Comparison of ENCODE assay signal across 8 cellular contexts in genomic region chr6:2196079-2196679, GRCh38. TPM values are rescaled to one million over a fixed set of nuclear protein-coding genes. Genes with fewer than 3 reads are reported as not detected.
A peak's percentile ranks its signal among the peaks of the same experiment; 100 is the strongest.
DNase-seq lines count a peak whose midpoint lies in the region; ATAC-seq and TF ChIP-seq lines count a peak whose summit lies in the region.

No MANE protein-coding gene starts in this region.

- H3K9me3 Mint-ChIP-seq in stimulated activated memory B cell treated with anti-CD40 and anti-IgM and Interleukin-4, amounts not matched to agents 10 μg/mL and 1 μg/mL and 100 μg/mL, for 72 hours, result no peaks in the 10 kb centered on the region

- peaks cover 11% of the 10 kb centered on the region for H3K4me1 Mint-ChIP-seq in stimulated activated memory B cell treated with anti-CD40 and anti-IgM and Interleukin-4, amounts not matched to agents 10 μg/mL and 1 μg/mL and 100 μg/mL, for 72 hours

- H3K27me3 ChIP-seq in RWPE2 (ENCODE audit: insufficient read depth, poor library complexity, severe bottlenecking), result no peaks in the 10 kb centered on the region
- H3K27me3 ChIP-seq in lung (ENCODE audit: control insufficient read depth, insufficient read depth), result no peaks in the 10 kb centered on the region

- in situ Hi-C loops in ACHN (cut with HindIII; ENCODE audit: low pct_ligation_motif_present, low pct_unique_long_range_greater_than_20kb, low sequenced_read_pairs), result no loop called here

- no peaks in the 10 kb centered on the region for H3K9me3 ChIP-seq in RWPE2 (ENCODE audit: severe bottlenecking)
- H3K9me3 ChIP-seq in lung (ENCODE audit: control insufficient read depth in 2 of 2, insufficient read depth in 1 of 2, low read length in 1 of 2), result peaks cover 0 to 4% of the 10 kb centered on the region in 2 donors

- DNase-seq in ACHN (peak; percentile 64), GM03348 (ENCODE audit: low spot score) (peak; percentile 54), LNCaP clone FGC (ENCODE audit: low read depth) (peak; percentile 33), RWPE2 (ENCODE audit: low spot score) (no peak), dermis blood vessel endothelial cell (peak; percentile 86), lung (ENCODE audit: low spot score) (no peak)

- H3K4me1 ChIP-seq in RWPE2 (ENCODE audit: insufficient read depth, poor library complexity, severe bottlenecking) (no peaks in the 10 kb centered on the region), lung (ENCODE audit: control insufficient read depth in 2 of 2, insufficient read depth in 2 of 2, low read length in 2 of 2) (no peaks in the 10 kb centered on the region)

- no peak overlapping the region for H3K27ac ChIP-seq in RWPE2 (ENCODE audit: poor library complexity, severe bottlenecking)
- no peak overlapping the region for H3K27ac ChIP-seq in lung (ENCODE audit: low read depth in 1 of 2, low read length in 1 of 2)

- no peak overlapping the region for H3K4me3 Mint-ChIP-seq in stimulated activated memory B cell treated with anti-CD40 and anti-IgM and Interleukin-4, amounts not matched to agents 10 μg/mL and 1 μg/mL and 100 μg/mL, for 72 hours

- H3K4me3 ChIP-seq in LNCaP clone FGC (ENCODE audit: low read depth, low read length) (no peak overlapping the region), RWPE2 (ENCODE audit: severe bottlenecking) (no peak overlapping the region), lung (no peak overlapping the region)

- peaks cover 6% of the 10 kb centered on the region for H3K36me3 Mint-ChIP-seq in stimulated activated memory B cell treated with anti-CD40 and anti-IgM and Interleukin-4, amounts not matched to agents 10 μg/mL and 1 μg/mL and 100 μg/mL, for 72 hours

- no peaks in the 10 kb centered on the region for H3K36me3 ChIP-seq in RWPE2 (ENCODE audit: low read depth)
- H3K36me3 ChIP-seq in lung (ENCODE audit: control insufficient read depth in 2 of 2, insufficient read depth in 2 of 2, low read length in 2 of 2), result no peaks in the 10 kb centered on the region

- no peak overlapping the region for H3K27ac Mint-ChIP-seq in stimulated activated memory B cell treated with anti-CD40 and anti-IgM and Interleukin-4, amounts not matched to agents 10 μg/mL and 1 μg/mL and 100 μg/mL, for 72 hours

- ATAC-seq in RWPE2 (ENCODE audit: low read depth), result peak; percentile 70
- peak; percentile 63 for ATAC-seq in lung (ENCODE audit: insufficient read depth, low FRiP score)
- ATAC-seq in HG03469 (IDR thresholded peaks at IDR 0.05; ENCODE audit: unreplicated experiment), result no peak
- ATAC-seq in stimulated activated memory B cell treated with anti-CD40 and anti-IgM and Interleukin-4, amounts not matched to agents 10 μg/mL and 1 μg/mL and 100 μg/mL, for 72 hours, result no peak

- 7 to 11% methylated on average over 1 of the region's 1 CpG for WGBS in lung, 2 donors

- no peaks in the 10 kb centered on the region for H3K27me3 Mint-ChIP-seq in stimulated activated memory B cell treated with anti-CD40 and anti-IgM and Interleukin-4, amounts not matched to agents 10 μg/mL and 1 μg/mL and 100 μg/mL, for 72 hours

- TF ChIP-seq CTCF in LNCaP clone FGC (IDR thresholded peaks at IDR 0.05; ENCODE audit: control insufficient read depth, extremely low read depth, insufficient read depth), result peak; percentile 70
- TF ChIP-seq CTCF in RWPE2 (IDR thresholded peaks at IDR 0.05; ENCODE audit: poor library complexity, severe bottlenecking), result peak; percentile 87
- peak; percentile 73 for TF ChIP-seq CTCF in lung (IDR thresholded peaks at IDR 0.05; ENCODE audit: control extremely low read depth, extremely low read depth)

RNA-seq across cellular contexts. Expression of gene GMDS, which starts 49.2 kb away (rescaled TPM):
- total RNA-seq in dermis blood vessel endothelial cell (12.6 and 21.1 TPM in 2 replicates), lung (10 to 100 TPM in 1 of 2 donors, 1 to 10 TPM in 1; 7.3 to 28.3 TPM)
- 10 to 100 TPM; 14.7 to 17.6 TPM for polyA plus RNA-seq in lung

Comparison
In these comparisons a context has a peak if more than half of its experiments do, and no peak if none do; other contexts are left out.
1. DNase-seq: peak in ACHN (single experiment), GM03348 (single experiment), LNCaP clone FGC (single experiment) and dermis blood vessel endothelial cell (single experiment); none in RWPE2 (single experiment) and lung (single experiment).
2. ATAC-seq: peak in RWPE2 (single experiment) and lung (single experiment); none in HG03469 (single experiment) and stimulated activated memory B cell treated with anti-CD40 and anti-IgM and Interleukin-4, amounts not matched to agents 10 μg/mL and 1 μg/mL and 100 μg/mL, for 72 hours (single experiment).
3. Peak in every context shown above with its lines, with median percentiles within 50 percentile points of each other: CTCF ChIP-seq.